8 cellular contexts compared by ENCODE assay signal in the genomic region with DNA sequence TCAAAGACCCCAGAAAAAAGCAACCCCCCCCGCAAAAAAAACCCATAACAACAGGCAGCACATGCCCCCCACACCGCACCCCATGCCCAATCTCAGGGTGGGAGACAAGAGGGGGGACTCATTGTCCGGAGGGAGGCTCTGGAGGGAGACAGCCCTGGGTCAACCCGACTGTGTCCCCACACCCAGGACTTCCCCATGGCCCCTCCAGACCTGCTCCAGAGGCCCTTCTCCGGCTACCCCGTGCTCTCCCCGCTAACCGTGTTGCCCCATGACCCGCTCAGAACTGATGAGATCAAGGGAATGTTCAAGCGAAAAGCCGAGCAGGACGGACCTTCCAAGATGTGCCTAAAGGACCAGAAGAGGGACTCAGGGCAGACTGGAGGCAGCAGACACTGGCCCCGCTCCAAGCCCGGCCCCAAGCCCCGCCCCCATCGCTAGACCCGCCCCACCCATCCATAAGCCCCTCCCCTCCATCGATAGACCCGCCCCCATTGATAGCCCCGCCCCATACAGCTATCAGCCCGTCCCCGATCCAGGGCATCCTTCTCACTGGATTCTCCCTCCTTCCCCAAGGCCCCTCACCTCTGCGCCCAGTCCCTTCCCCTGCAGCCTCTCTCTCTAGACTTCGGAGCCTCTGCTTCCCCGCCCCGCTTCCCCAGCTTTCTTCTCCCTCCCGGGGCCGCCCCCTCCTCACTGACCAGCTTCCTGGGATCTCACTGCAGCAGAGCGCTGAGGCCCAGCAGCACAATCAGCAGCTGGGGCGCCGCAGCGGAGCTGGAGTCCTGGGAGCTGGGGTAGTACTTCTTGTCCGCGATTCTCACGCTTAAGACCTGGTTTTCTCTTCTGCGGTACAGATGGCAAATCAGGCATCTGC. TPM values are rescaled to one million over a fixed set of nuclear protein-coding genes. Genes with fewer than 3 reads are reported as not detected.
DNase-seq lines count a peak whose midpoint lies in the region; ATAC-seq and TF ChIP-seq lines count a peak whose summit lies in the region.

No MANE protein-coding gene starts in this region.

- H3K9me3 ChIP-seq in cardiac muscle cell (ENCODE audit: low read depth) (no peaks in the 10 kb centered on the region), right atrium auricular region (no peaks in the 10 kb centered on the region)

- H3K4me3 ChIP-seq in cardiac muscle cell = peak overlapping the region; percentile 27
- peak overlapping the region in 1 of 2 donors; percentile 54 for H3K4me3 ChIP-seq in right atrium auricular region

- no peaks in the 10 kb centered on the region for H3K27me3 ChIP-seq in cardiac muscle cell
- H3K27me3 ChIP-seq in right atrium auricular region = no peaks in the 10 kb centered on the region

- DNase-seq in cardiac muscle cell (ENCODE audit: low read depth in 1 of 2, low spot score in 1 of 2) (peak; percentile 31 to 75), right atrium auricular region (ENCODE audit: low spot score) (no peak), germinal center (ENCODE audit: low spot score) (peak; percentile 83), mucosa of gallbladder (ENCODE audit: low spot score) (no peak), LoVo (ENCODE audit: low spot score) (no peak)
- peak; percentile 41 to 42 for DNase-seq in activated CD4-positive, alpha-beta T cell treated with anti-CD3 and anti-CD28 coated beads, Interleukin-2, amount 50 U/mL, for 48 hours
- peak; percentile 33 to 50 for DNase-seq in stimulated activated CD4-positive, alpha-beta T cell treated with anti-CD3 and anti-CD28 coated beads, Interleukin-4, amount 100 ng/mL, for 4 hours

- no peak for TF ChIP-seq CTCF in cardiac muscle cell (IDR thresholded peaks at IDR 0.05; ENCODE audit: low read depth, low read length)
- TF ChIP-seq CTCF in right atrium auricular region (IDR thresholded peaks at IDR 0.05) = no peak

- peak overlapping the region; percentile 70 for H3K27ac ChIP-seq in cardiac muscle cell
- H3K27ac ChIP-seq in right atrium auricular region = peak overlapping the region in 1 of 2 donors; percentile 87

- H3K4me1 ChIP-seq in cardiac muscle cell (ENCODE audit: low read depth) = peaks cover 32% of the 10 kb centered on the region
- H3K4me1 ChIP-seq in right atrium auricular region = peaks cover 0 to 33% of the 10 kb centered on the region in 2 donors

- no peak for ATAC-seq in GM19395 (IDR thresholded peaks at IDR 0.05; ENCODE audit: unreplicated experiment)

- H3K36me3 ChIP-seq in cardiac muscle cell (no peaks in the 10 kb centered on the region), right atrium auricular region (no peaks in the 10 kb centered on the region)

RNA-seq across cellular contexts. Expression of a gene that starts 2.2 kb away (rescaled TPM):
- 69.3 and 166 TPM in 2 replicates for total RNA-seq in cardiac muscle cell
- polyA plus RNA-seq in cardiac muscle cell = 91.8 and 184 TPM in 2 replicates
- total RNA-seq in right atrium auricular region = 10 to 100 TPM; 32.1 to 35.3 TPM
- total RNA-seq in mucosa of gallbladder = 90.6 TPM

RNA-seq across cellular contexts. Expression of a gene that starts 9.2 kb away (rescaled TPM):
- 1.4 and 2.2 TPM in 2 replicates for total RNA-seq in cardiac muscle cell
- 2.3 and 3.0 TPM in 2 replicates for polyA plus RNA-seq in cardiac muscle cell
- not detected for total RNA-seq in right atrium auricular region
- 1.0 TPM for total RNA-seq in mucosa of gallbladder

RNA-seq across cellular contexts. Expression of a gene that starts 16.6 kb away (rescaled TPM):
- total RNA-seq in cardiac muscle cell (133 and 148 TPM in 2 replicates), right atrium auricular region (10 to 100 TPM; 24.8 to 39.0 TPM), mucosa of gallbladder (61.2 TPM)
- polyA plus RNA-seq in cardiac muscle cell = 130 and 148 TPM in 2 replicates

RNA-seq across cellular contexts. Expression of a gene that starts 26.1 kb away (rescaled TPM):
- total RNA-seq in cardiac muscle cell (2.1 and 4.3 TPM in 2 replicates), right atrium auricular region (10 to 100 TPM; 48.3 to 83.7 TPM), mucosa of gallbladder (166 TPM)
- polyA plus RNA-seq in cardiac muscle cell = 4.2 and 6.1 TPM in 2 replicates

RNA-seq across cellular contexts. Expression of a gene that starts 45.2 kb away (rescaled TPM):
- total RNA-seq in cardiac muscle cell = 3.2 and 3.3 TPM in 2 replicates
- 5.7 and 6.0 TPM in 2 replicates for polyA plus RNA-seq in cardiac muscle cell
- total RNA-seq in right atrium auricular region = under 1 TPM; 0.30 to 0.51 TPM
- 0.37 TPM for total RNA-seq in mucosa of gallbladder

Comparison
In these comparisons a context has a peak if more than half of its experiments do, and no peak if none do; other contexts are left out.
1. DNase-seq: peak in cardiac muscle cell (2 of 2), activated CD4-positive, alpha-beta T cell treated with anti-CD3 and anti-CD28 coated beads, Interleukin-2, amount 50 U/mL, for 48 hours (2 of 2), germinal center (single experiment) and stimulated activated CD4-positive, alpha-beta T cell treated with anti-CD3 and anti-CD28 coated beads, Interleukin-4, amount 100 ng/mL, for 4 hours (2 of 2); none in right atrium auricular region (single experiment), mucosa of gallbladder (single experiment) and LoVo (single experiment).